Comparison of ENCODE assay signal across 13 cellular contexts in the genomic region with DNA sequence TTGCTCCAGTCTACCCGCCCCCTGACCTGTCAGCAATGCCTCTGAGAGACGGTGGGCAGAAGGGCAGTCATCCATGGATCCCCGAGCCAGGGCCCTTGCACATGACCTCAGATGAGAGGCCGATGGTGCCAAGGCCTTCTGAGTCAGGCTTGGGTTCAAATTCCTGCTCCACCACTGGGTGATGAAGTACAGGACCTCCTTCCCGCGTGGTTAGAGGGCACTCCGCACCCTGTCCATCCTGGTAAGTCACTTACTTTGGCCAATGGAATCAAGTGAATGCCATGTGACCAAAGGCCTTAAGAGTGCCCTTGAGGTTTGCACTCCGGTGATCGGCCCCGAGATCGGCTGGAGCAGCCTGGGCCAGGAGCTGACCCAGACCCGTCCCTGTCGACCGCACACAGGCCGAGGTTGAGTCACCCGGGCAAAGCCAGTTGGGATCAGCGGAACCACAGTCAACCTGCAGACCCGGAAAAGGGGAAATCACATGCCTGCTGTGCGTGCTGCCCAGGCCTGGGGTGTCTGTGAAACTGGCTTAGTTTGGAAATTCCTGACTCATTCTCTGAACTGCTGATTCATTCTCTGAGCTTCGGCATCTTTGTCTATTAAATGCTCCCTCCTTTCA. TPM values are rescaled to one million over a fixed set of nuclear protein-coding genes. Genes with fewer than 3 reads are reported as not detected.
DNase-seq lines count a peak whose midpoint lies in the region; ATAC-seq and TF ChIP-seq lines count a peak whose summit lies in the region.
"Had no signal": no experiment of that assay in that cellular context is flagged by ENCODE, and none has a peak within 500 bp of the region (broad histone marks: within the 10 kb centered on the region; RNA-seq: fewer than 3 reads in every experiment).

No MANE protein-coding gene starts in this region.

- no peak overlapping the region for H3K4me3 ChIP-seq in H7 (ENCODE audit: insufficient read depth, low read depth, low read length)
- H3K4me3 ChIP-seq: tibial nerve had no signal

- DNase-seq in A172 (ENCODE audit: low spot score) (peak; percentile 75), H7 (peak; percentile 27), UCSD-AML1 (lab: John Stamatoyannopoulos, UW; ENCODE audit: unreplicated experiment) (peak; percentile 72), foreskin keratinocyte (peak in 1 of 2 donors; percentile 74), GM10266 (ENCODE audit: extremely low spot score) (no peak)
- no peak for DNase-seq in stimulated activated naive CD8-positive, alpha-beta T cell treated with anti-CD3 and anti-CD28 coated beads, Interleukin-15, Interleukin-2, amounts not matched to agents 100 U/mL and 50 U/mL, for 24 hours
- no peak for DNase-seq in activated CD4-positive, CD25-positive, alpha-beta regulatory T cell (lab: John Stamatoyannopoulos, UW)
- DNase-seq in effector memory CD8-positive, alpha-beta T cell, result no peak
- DNase-seq: activated CD8-positive, alpha-beta memory T cell treated with anti-CD3 and anti-CD28 coated beads, Interleukin-2, amount 50 U/mL, for 4 hours; effector CD4-positive, alpha-beta T cell; MM.1S; stimulated activated CD4-positive, alpha-beta T cell treated with anti-CD3 and anti-CD28 coated beads, Interleukin-1b, Interleukin-23, amount 100 ng/mL, for 48 hours had no signal

- ATAC-seq in foreskin keratinocyte, result peak; percentile 22
- no peak for ATAC-seq in stimulated activated naive CD8-positive, alpha-beta T cell treated with anti-CD3 and anti-CD28 coated beads, Interleukin-15, Interleukin-2, amounts not matched to agents 100 U/mL and 50 U/mL, for 24 hours
- ATAC-seq in effector memory CD8-positive, alpha-beta T cell (replicated peaks), result no peak

- H3K36me3 Mint-ChIP-seq in effector memory CD8-positive, alpha-beta T cell (ENCODE audit: insufficient read depth), result peaks cover 3% of the 10 kb centered on the region

- H3K27me3 Mint-ChIP-seq in effector memory CD8-positive, alpha-beta T cell, result no peaks in the 10 kb centered on the region

- H3K4me3 Mint-ChIP-seq in effector memory CD8-positive, alpha-beta T cell, result no peak overlapping the region

- H3K27ac ChIP-seq in foreskin keratinocyte, result peak overlapping the region; percentile 12
- H3K27ac ChIP-seq: tibial nerve had no signal

- TF ChIP-seq CTCF in foreskin keratinocyte (conservative IDR thresholded peaks at IDR 0.05), result no peak
- TF ChIP-seq CTCF in GM10266 (IDR thresholded peaks at IDR 0.05; ENCODE audit: control insufficient read depth, insufficient read depth, low read depth, missing control alignments), result no peak

- H3K9me3 Mint-ChIP-seq in effector memory CD8-positive, alpha-beta T cell, result peaks cover 0 to 3% of the 10 kb centered on the region in 2 donors

- no peaks in the 10 kb centered on the region for H3K36me3 ChIP-seq in H7 (replicated peaks; ENCODE audit: control insufficient read depth, insufficient read depth, low read length)
- H3K36me3 ChIP-seq: tibial nerve had no signal

- peak overlapping the region in 1 of 2 donors; percentile 17 for H3K27ac Mint-ChIP-seq in effector memory CD8-positive, alpha-beta T cell

- H3K4me1 ChIP-seq in foreskin keratinocyte, result peaks cover 7% of the 10 kb centered on the region

- no peaks in the 10 kb centered on the region for H3K27me3 ChIP-seq in H7 (ENCODE audit: control insufficient read depth, insufficient read depth, low read length)
- peaks cover 15% of the 10 kb centered on the region for H3K27me3 ChIP-seq in foreskin keratinocyte
- H3K27me3 ChIP-seq: tibial nerve had no signal

- H3K4me1 Mint-ChIP-seq in effector memory CD8-positive, alpha-beta T cell (ENCODE audit: low read depth in 2 of 2), result peaks cover 0 to 1% of the 10 kb centered on the region in 2 donors

RNA-seq across cellular contexts. Expression of gene RTL6, which starts 48.9 kb away (rescaled TPM):
- 15.8 and 16.6 TPM in 2 replicates for total RNA-seq in A172 (2014; rRNA removed; shearing (Covaris generic))
- 13.9 and 16.6 TPM in 2 replicates for total RNA-seq in H7 (2014; rRNA removed; shearing (Covaris generic))
- total RNA-seq in foreskin keratinocyte, result 10.8 and 13.3 TPM in 2 replicates
- 3.7 and 4.1 TPM in 2 replicates for polyA plus RNA-seq in foreskin keratinocyte

Comparison
In these comparisons a context has a peak if more than half of its experiments do, and no peak if none do; other contexts are left out.
1. DNase-seq: peak in A172 (single experiment), H7 (single experiment) and UCSD-AML1 (single experiment); none in GM10266 (single experiment), stimulated activated naive CD8-positive, alpha-beta T cell treated with anti-CD3 and anti-CD28 coated beads, Interleukin-15, Interleukin-2, amounts not matched to agents 100 U/mL and 50 U/mL, for 24 hours (single experiment), activated CD4-positive, CD25-positive, alpha-beta regulatory T cell (0 of 4) and effector memory CD8-positive, alpha-beta T cell (0 of 3).